Comparison of ENCODE assay signal across 1 cellular context in the genomic region with DNA sequence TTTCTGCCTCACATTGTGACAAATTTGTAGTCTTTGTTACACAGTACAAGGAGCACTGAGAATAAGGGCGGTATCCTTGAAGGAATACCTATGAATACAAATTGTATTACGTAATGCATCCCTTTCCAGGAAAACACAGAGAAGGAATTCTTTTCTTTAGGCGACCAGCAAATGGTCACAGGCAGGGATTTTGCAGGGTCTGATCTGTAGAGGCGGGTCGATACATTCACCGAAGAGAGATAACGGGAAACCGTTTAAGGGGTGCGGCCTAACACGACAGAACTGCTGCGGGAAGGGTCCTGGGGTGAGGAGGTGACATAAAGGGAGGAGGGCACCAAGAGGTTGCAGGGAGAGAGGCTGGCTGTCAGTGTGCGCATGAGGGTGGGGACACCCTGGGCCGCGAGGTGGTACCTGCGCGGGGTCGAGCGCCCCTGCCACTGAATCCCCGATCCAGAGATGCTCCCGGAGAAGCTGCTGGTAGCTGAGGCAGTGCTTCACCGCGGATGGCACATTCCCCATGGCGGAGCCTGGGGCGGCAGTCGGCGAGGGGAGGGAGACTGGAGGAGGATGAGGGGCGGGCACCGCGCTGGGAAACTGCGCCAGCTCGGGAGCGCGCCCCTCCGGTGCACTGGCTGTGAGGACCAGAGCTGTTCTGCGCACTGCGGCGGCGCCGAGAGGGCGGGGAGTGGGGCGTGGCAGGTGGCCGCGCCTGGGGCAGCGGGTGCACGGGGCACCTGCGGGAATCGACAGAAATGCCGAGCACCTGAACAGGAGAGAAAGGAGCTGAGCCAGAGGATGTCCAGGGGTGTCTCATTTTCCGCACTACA.
A peak's percentile ranks its signal among the peaks of the same experiment; 100 is the strongest.
TF ChIP-seq lines count a peak whose summit lies in the region.

A gene (minus strand): TSS at position 656 of the 827 bp plus-strand sequence. CDS start 137 bp downstream, at position 519.

TF ChIP-seq in HEK293, 187 proteins besides CTCF, POLR2A, EP300 and RAD21 (continued from another document):
- TF ChIP-seq, protein P1, sequence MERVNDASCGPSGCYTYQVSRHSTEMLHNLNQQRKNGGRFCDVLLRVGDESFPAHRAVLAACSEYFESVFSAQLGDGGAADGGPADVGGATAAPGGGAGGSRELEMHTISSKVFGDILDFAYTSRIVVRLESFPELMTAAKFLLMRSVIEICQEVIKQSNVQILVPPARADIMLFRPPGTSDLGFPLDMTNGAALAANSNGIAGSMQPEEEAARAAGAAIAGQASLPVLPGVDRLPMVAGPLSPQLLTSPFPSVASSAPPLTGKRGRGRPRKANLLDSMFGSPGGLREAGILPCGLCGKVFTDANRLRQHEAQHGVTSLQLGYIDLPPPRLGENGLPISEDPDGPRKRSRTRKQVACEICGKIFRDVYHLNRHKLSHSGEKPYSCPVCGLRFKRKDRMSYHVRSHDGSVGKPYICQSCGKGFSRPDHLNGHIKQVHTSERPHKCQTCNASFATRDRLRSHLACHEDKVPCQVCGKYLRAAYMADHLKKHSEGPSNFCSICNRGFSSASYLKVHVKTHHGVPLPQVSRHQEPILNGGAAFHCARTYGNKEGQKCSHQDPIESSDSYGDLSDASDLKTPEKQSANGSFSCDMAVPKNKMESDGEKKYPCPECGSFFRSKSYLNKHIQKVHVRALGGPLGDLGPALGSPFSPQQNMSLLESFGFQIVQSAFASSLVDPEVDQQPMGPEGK (tag by site-specific recombination; IDR thresholded peaks at IDR 0.05): peak; percentile 79
- TF ChIP-seq ZFP69B (tag by site-specific recombination; IDR thresholded peaks at IDR 0.05) (0 out of 2 replicates have a peak, but pooled peaks have one; percentile 34), SCRT2 (tag by site-specific recombination; IDR thresholded peaks at IDR 0.05) (peak; percentile 55), ZNF501 (tag by site-specific recombination; IDR thresholded peaks at IDR 0.05) (0 out of 2 replicates have a peak, but pooled peaks have one; percentile 67), ZNF571 (tag by site-specific recombination; IDR thresholded peaks at IDR 0.05) (no peak), ZBTB8A (tag by site-specific recombination; IDR thresholded peaks at IDR 0.05) (peak; percentile 22; the same call in 1 of the 2 replicates), KLF16 (tag by site-specific recombination; IDR thresholded peaks at IDR 0.05) (peak; percentile 76), SP3 (tag by site-specific recombination; IDR thresholded peaks at IDR 0.05) (peak; percentile 86), ZFP41 (tag by site-specific recombination; IDR thresholded peaks at IDR 0.05; ENCODE audit: borderline replicate concordance) (no peak), ZBTB21 (tag by site-specific recombination; IDR thresholded peaks at IDR 0.05) (0 out of 2 replicates have a peak, but pooled peaks have one; percentile 35), ZNF341 (tag by site-specific recombination; IDR thresholded peaks at IDR 0.05; ENCODE audit: low read depth) (peak; percentile 87), GLIS2 (tag by site-specific recombination; IDR thresholded peaks at IDR 0.05) (peak; percentile 62; the same call in 1 of the 2 replicates), KLF8 (tag by site-specific recombination; IDR thresholded peaks at IDR 0.05) (0 out of 2 replicates have a peak, but pooled peaks have one; percentile 65), KLF9 (tag by site-specific recombination; IDR thresholded peaks at IDR 0.05; ENCODE audit: low read depth) (peak; percentile 98), ZXDB (tag by site-specific recombination; IDR thresholded peaks at IDR 0.05) (no peak; the same call in 1 of the 2 replicates), ZNF600 (tag by site-specific recombination; IDR thresholded peaks at IDR 0.05) (peak; percentile 85), SETDB1 (IDR thresholded peaks at IDR 0.05; ENCODE audit: insufficient read length, low read length) (no peak), ZNF670 (tag by site-specific recombination; IDR thresholded peaks at IDR 0.05; ENCODE audit: low read depth) (no peak), ZNF24 (tag by site-specific recombination; IDR thresholded peaks at IDR 0.05) (0 out of 2 replicates have a peak, but pooled peaks have one; percentile 25), ZNF112 (tag by site-specific recombination; IDR thresholded peaks at IDR 0.05) (no peak), ZNF629 (tag by site-specific recombination; IDR thresholded peaks at IDR 0.05) (peak; percentile 68), KLF1 (tag by site-specific recombination; IDR thresholded peaks at IDR 0.05) (peak; percentile 86), ZNF792 (tag by site-specific recombination; IDR thresholded peaks at IDR 0.05) (no peak), KLF10 (tag by site-specific recombination; IDR thresholded peaks at IDR 0.05) (peak; percentile 26; the same call in 1 of the 2 replicates), ZNF785 (tag by site-specific recombination; IDR thresholded peaks at IDR 0.05) (0 out of 2 replicates have a peak, but pooled peaks have one; percentile 28), SP7 (tag by site-specific recombination; IDR thresholded peaks at IDR 0.05) (peak; percentile 52)
- TF ChIP-seq, protein P2, sequence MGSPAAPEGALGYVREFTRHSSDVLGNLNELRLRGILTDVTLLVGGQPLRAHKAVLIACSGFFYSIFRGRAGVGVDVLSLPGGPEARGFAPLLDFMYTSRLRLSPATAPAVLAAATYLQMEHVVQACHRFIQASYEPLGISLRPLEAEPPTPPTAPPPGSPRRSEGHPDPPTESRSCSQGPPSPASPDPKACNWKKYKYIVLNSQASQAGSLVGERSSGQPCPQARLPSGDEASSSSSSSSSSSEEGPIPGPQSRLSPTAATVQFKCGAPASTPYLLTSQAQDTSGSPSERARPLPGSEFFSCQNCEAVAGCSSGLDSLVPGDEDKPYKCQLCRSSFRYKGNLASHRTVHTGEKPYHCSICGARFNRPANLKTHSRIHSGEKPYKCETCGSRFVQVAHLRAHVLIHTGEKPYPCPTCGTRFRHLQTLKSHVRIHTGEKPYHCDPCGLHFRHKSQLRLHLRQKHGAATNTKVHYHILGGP (tag by site-specific recombination; IDR thresholded peaks at IDR 0.05): peak; percentile 78
- TF ChIP-seq, protein P3, sequence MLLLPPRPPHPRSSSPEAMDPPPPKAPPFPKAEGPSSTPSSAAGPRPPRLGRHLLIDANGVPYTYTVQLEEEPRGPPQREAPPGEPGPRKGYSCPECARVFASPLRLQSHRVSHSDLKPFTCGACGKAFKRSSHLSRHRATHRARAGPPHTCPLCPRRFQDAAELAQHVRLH (tag by site-specific recombination; IDR thresholded peaks at IDR 0.05): no peak
- TF ChIP-seq, protein P4, sequence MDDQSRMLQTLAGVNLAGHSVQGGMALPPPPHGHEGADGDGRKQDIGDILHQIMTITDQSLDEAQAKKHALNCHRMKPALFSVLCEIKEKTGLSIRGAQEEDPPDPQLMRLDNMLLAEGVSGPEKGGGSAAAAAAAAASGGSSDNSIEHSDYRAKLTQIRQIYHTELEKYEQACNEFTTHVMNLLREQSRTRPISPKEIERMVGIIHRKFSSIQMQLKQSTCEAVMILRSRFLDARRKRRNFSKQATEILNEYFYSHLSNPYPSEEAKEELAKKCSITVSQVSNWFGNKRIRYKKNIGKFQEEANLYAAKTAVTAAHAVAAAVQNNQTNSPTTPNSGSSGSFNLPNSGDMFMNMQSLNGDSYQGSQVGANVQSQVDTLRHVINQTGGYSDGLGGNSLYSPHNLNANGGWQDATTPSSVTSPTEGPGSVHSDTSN (CRISPR knock-in tag; IDR thresholded peaks at IDR 0.05): 0 out of 2 replicates have a peak, but pooled peaks have one; percentile 30
